ENCODE assay signal across 8 cellular contexts in the genomic region with DNA sequence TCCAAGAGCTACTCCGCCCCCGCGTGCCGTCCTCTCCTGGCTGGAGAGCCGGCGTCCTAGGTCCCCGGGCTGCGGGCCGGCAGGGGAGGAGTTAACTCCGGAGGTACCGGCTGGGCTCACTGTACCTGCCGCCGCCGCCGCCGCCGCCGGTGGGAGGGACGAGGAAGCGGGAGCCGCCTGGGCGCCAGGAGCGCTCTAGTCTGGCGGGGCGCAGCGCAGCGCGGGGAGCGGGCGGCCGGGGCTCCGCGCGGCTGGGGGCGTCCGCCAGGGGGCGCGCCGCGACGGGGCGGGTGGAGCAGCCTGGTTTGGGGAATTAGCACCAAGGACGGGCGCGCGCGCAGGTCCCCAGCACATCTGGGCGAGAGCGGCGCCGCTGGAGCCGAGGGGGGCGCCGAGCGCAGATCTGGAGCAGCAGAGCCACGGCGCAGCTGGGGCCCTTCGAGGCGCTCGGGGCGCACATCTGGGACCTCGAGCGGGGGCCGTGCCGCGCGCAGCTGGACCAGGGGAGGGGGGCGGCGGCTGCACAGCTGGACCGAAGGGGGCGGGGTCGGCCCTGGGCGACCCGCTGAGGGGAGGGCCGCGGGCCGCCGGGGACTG. TPM values are rescaled to one million over a fixed set of nuclear protein-coding genes. Genes with fewer than 3 reads are reported as not detected.
DNase-seq lines count a peak whose midpoint lies in the region; ATAC-seq and TF ChIP-seq lines count a peak whose summit lies in the region.

A gene (plus strand): TSS at position 348 of the 597 bp plus-strand sequence. CDS start 349 bp downstream, outside the sequence.

- no peak within 1 kb of the TSS for H3K27ac Mint-ChIP-seq in GM23338

- CTCF ChIA-PET in AG04449 (lab: Yijun Ruan, JAX), result interaction anchor here (0.7 to 18.1 kb wide), 23 partner anchors 8 to 426 kb away, joined by 3 to 1118 read pairs (median 4); a partner anchor contains a TSS
- CTCF ChIA-PET in PC-9 (lab: Charles Lee), result interaction anchor here (0.6 to 1.4 kb wide), 4 partner anchors 9 to 422 kb away, joined by 3 to 8 read pairs (median 5); no protein-coding TSS in a partner anchor

- H3F3A ChIP-seq in GM23338 (replicated peaks; ENCODE audit: low read depth), result peaks cover 8% of the 10 kb centered on the region; the same call in 1 of the 2 replicates
- peaks cover 21% of the 10 kb centered on the region; the same call in 1 of the 2 replicates for H3F3A ChIP-seq in PC-9 (ENCODE audit: insufficient read depth, low read depth)

- POLR2A ChIA-PET in AG04449 (lab: Yijun Ruan, JAX), result no interaction called here
- POLR2A ChIA-PET in PC-9 (lab: Charles Lee; ENCODE audit: unreplicated experiment), result no interaction called here

- TF ChIP-seq EP300 in gastroesophageal sphincter (IDR thresholded peaks at IDR 0.05) (no peak), ovary (IDR thresholded peaks at IDR 0.05) (no peak)

- no peaks in the 10 kb centered on the region for H3K79me2 ChIP-seq in GM23338 (replicated peaks; ENCODE audit: insufficient read depth)
- no peaks in the 10 kb centered on the region for H3K79me2 ChIP-seq in PC-9 (ENCODE audit: low read depth)

- H3K9me2 ChIP-seq in GM23338 (ENCODE audit: insufficient read depth) (no peaks in the 10 kb centered on the region), PC-9 (ENCODE audit: insufficient read depth) (no peaks in the 10 kb centered on the region)

- H4K20me1 ChIP-seq in GM23338 (replicated peaks; ENCODE audit: insufficient read depth), result no peaks in the 10 kb centered on the region; the same call in 1 of the 2 replicates
- no peaks in the 10 kb centered on the region for H4K20me1 ChIP-seq in PC-9 (ENCODE audit: insufficient read depth)

- H3K4me3 ChIP-seq in AG04449 (ENCODE audit: low read depth, low read length) (peak within 1 kb of the TSS; percentile 64), GM23338 (peak within 1 kb of the TSS; percentile 89), PC-9 (peak within 1 kb of the TSS; percentile 51), gastroesophageal sphincter (peak within 1 kb of the TSS; percentile 70 to 75), ovary (peak within 1 kb of the TSS; percentile 71)

- H3K4me1 ChIP-seq in GM23338 (ENCODE audit: insufficient read depth) (peaks cover 16% of the 10 kb centered on the region), PC-9 (replicated peaks; ENCODE audit: insufficient read depth) (peaks cover 7% of the 10 kb centered on the region; the same call in 1 of the 2 replicates), gastroesophageal sphincter (peaks cover 0 to 62% (median 17%) of the 10 kb centered on the region in 3 donors), ovary (ENCODE audit: insufficient read depth) (peaks cover 8% of the 10 kb centered on the region)

- intact Hi-C loops in PC-9 (cut with micrococcal nuclease; ENCODE audit: unreplicated experiment) (loop anchor here (10.0 kb wide), 2 partner anchors 209 to 509 kb away; a partner anchor contains a TSS), ovary (cut with DNase I) (loop anchor here in 3 of 4 donors (5.0 to 10.0 kb wide), 3 partner anchors 37 to 279 kb away; no protein-coding TSS in a partner anchor)

- peak within 1 kb of the TSS; percentile 89 for H3K4me3 Mint-ChIP-seq in GM23338

- BruUV-seq in PC-9 (replicated peaks; lab: Mats Ljungman, UMichigan), result no TSS peak

- H3K4me2 ChIP-seq in GM23338 (peak within 1 kb of the TSS; percentile 94), PC-9 (peak within 1 kb of the TSS; percentile 75)

- H3K9me3 Mint-ChIP-seq in GM23338, result no peaks in the 10 kb centered on the region

- DNase-seq in AG04449 (ENCODE audit: low read depth, low spot score) (no peak), GM23338 (ENCODE audit: low spot score) (peak; percentile 88), PC-9 (peak in 1 of 2 experiments; percentile 81), ovary (peak; percentile 72 to 84 (median 77)), ureter (ENCODE audit: low spot score) (peak; percentile 73), middle frontal gyrus (ENCODE audit: extremely low spot score, low spot score) (no peak)
- peak; percentile 46 for DNase-seq in activated T-helper 9 cell treated with anti-CD3 and anti-CD28 coated beads, Interleukin-2, amount 50 U/mL, for 16 hours (ENCODE audit: low read depth)

- H3K4me1 Mint-ChIP-seq in GM23338, result peaks cover 32% of the 10 kb centered on the region

- peak; percentile 29 for TF ChIP-seq CTCF in AG04449 (IDR thresholded peaks at IDR 0.05; ENCODE audit: insufficient read depth, low read length, missing control alignments)
- peak; percentile 17 to 63; a peak in 2 of 4 replicates for TF ChIP-seq CTCF in GM23338 (conservative IDR thresholded peaks at IDR 0.05; ENCODE audit: low read depth in 2 of 2)
- peak; percentile 45; the same call in 1 of the 2 replicates for TF ChIP-seq CTCF in PC-9 (conservative IDR thresholded peaks at IDR 0.05)
- peak in 3 of 4 experiments; percentile 72 to 91 (median 89) for TF ChIP-seq CTCF in gastroesophageal sphincter (IDR thresholded peaks at IDR 0.05)
- peak in 2 of 3 donors; percentile 71 to 82 for TF ChIP-seq CTCF in ovary (IDR thresholded peaks at IDR 0.05)

- H3K36me3 ChIP-seq in GM23338 (ENCODE audit: insufficient read depth) (no peaks in the 10 kb centered on the region), PC-9 (ENCODE audit: low read depth) (no peaks in the 10 kb centered on the region), gastroesophageal sphincter (peaks cover 0 to 15% of the 10 kb centered on the region in 2 donors), ovary (no peaks in the 10 kb centered on the region)

- no peak within 1 kb of the TSS for H3K27ac ChIP-seq in GM23338 (ENCODE audit: low read depth)
- H3K27ac ChIP-seq in PC-9, result no peak within 1 kb of the TSS
- H3K27ac ChIP-seq in gastroesophageal sphincter, result peak within 1 kb of the TSS; percentile 65 to 93 (median 88)
- peak within 1 kb of the TSS; percentile 30 to 68 for H3K27ac ChIP-seq in ovary

- H3K27me3 Mint-ChIP-seq in GM23338 (ENCODE audit: insufficient read depth, low read depth, poor library complexity), result peaks cover 25% of the 10 kb centered on the region

- H3K9me3 ChIP-seq in PC-9 (ENCODE audit: insufficient read depth, low read depth) (no peaks in the 10 kb centered on the region), gastroesophageal sphincter (no peaks in the 10 kb centered on the region), ovary (no peaks in the 10 kb centered on the region)

- H3K27me3 ChIP-seq in GM23338 (ENCODE audit: insufficient read depth) (peaks cover 32% of the 10 kb centered on the region), PC-9 (ENCODE audit: insufficient read depth, low read depth) (peaks cover 81% of the 10 kb centered on the region), gastroesophageal sphincter (no peaks in the 10 kb centered on the region), ovary (no peaks in the 10 kb centered on the region)

- TF ChIP-seq POLR2A in gastroesophageal sphincter (IDR thresholded peaks at IDR 0.05) (no peak), ovary (IDR thresholded peaks at IDR 0.05) (no peak)

- no CpG with 5 or more reads among the region's 78 CpGs for WGBS in gastroesophageal sphincter (ENCODE audit: low coverage in 1 of 2), 2 donors
- 1 to 2% (median 1%) methylated on average over 48 to 78 of the region's 78 CpGs for WGBS in ovary, 3 donors

- no peaks in the 10 kb centered on the region for H3K36me3 Mint-ChIP-seq in GM23338 (ENCODE audit: low read depth)

- H2AFZ ChIP-seq in GM23338 (peak within 1 kb of the TSS; percentile 98), PC-9 (peak within 1 kb of the TSS; percentile 52; the same call in 1 of the 2 replicates)

- ATAC-seq in GM23338 (peak; percentile 66), gastroesophageal sphincter (peak; percentile 81)

TF ChIP-seq in GM23338, 12 proteins besides CTCF, POLR2A, EP300 and RAD21 (continues in another document):
- TF ChIP-seq STAT1 (IDR thresholded peaks at IDR 0.05; ENCODE audit: unreplicated experiment) (no peak), EZH2 (IDR thresholded peaks at IDR 0.05; ENCODE audit: low read depth, unreplicated experiment) (no peak), ZNF331 (CRISPR knock-in tag; IDR thresholded peaks at IDR 0.05; ENCODE audit: low read depth) (no peak)

RNA-seq across cellular contexts. Expression of the gene that starts here (rescaled TPM):
- 2.7 and 4.7 TPM in 2 replicates for total RNA-seq in GM23338 (2014; rRNA removed; shearing (Covaris generic))
- polyA plus RNA-seq in GM23338 (2016; fragmentation: Nextera tagmentation; extraction: Ambion mirVana) (0.23 and 0.30 TPM in 2 replicates), ovary (10 to 100 TPM in 1 of 2 donors, 1 to 10 TPM in 1; 7.1 to 16.6 TPM)
- total RNA-seq in PC-9 (2021) (not detected in 2 replicates), gastroesophageal sphincter (10 to 100 TPM; 24.4 to 26.4 (median 25.0) TPM), ovary (10 to 100 TPM in 4 of 7 donors, 1 to 10 TPM in 3; 1.2 to 26.0 (median 10.7) TPM), ureter (9.2 TPM)

Comparison
In these comparisons a context has a peak if more than half of its experiments do, and no peak if none do; other contexts are left out.
1. DNase-seq: peak in GM23338 (single experiment), activated T-helper 9 cell treated with anti-CD3 and anti-CD28 coated beads, Interleukin-2, amount 50 U/mL, for 16 hours (single experiment), ovary (5 of 5) and ureter (single experiment); none in AG04449 (single experiment) and middle frontal gyrus (single experiment).
2. CTCF ChIP-seq: peak in every context shown above with its lines; median percentile 89 in gastroesophageal sphincter; 76 in ovary; 45 in PC-9; 40 in GM23338; 29 in AG04449.
3. H3K27ac ChIP-seq: peak in gastroesophageal sphincter (4 of 4) and ovary (2 of 2); none in GM23338 (single experiment) and PC-9 (single experiment).
4. Peak in every context shown above with its lines, with median percentiles within 50 percentile points of each other: H3K4me3 ChIP-seq.